In genomic region chr6:34245032-34245760, GRCh38 we compare ENCODE assay signal across 8 cellular contexts. TPM values are rescaled to one million over a fixed set of nuclear protein-coding genes. Genes with fewer than 3 reads are reported as not detected.
A peak's percentile ranks its signal among the peaks of the same experiment; 100 is the strongest.
DNase-seq lines count a peak whose midpoint lies in the region; ATAC-seq and TF ChIP-seq lines count a peak whose summit lies in the region.
"Not testable (repeated sequence)": the region's sequence is repeated elsewhere in the genome, so short reads cannot be mapped to it uniquely, and the experiment has no call there.

No MANE protein-coding gene starts in this region.

- H3K27ac Mint-ChIP-seq in CD14-positive monocyte (peak overlapping the region in 5 of 7 donors; percentile 63 to 92 (median 85)), MCF 10A (ENCODE audit: low read depth, unreplicated experiment) (peak overlapping the region; percentile 63), osteocyte (ENCODE audit: unreplicated experiment) (peak overlapping the region; percentile 87)
- peak overlapping the region; percentile 73 for H3K27ac Mint-ChIP-seq in T-helper 2 cell treated with Interferon-gamma antibody and Interleukin-4, amounts not matched to agents 5 μg/mL and 100 μg/mL, for 36 hours

- H3K27me3 ChIP-seq in thoracic aorta (replicated peaks; ENCODE audit: insufficient read depth) = not testable (repeated sequence)

- TF ChIP-seq CTCF in CD14-positive monocyte (IDR thresholded peaks at IDR 0.05); HEK293 (tag by site-specific recombination; IDR thresholded peaks at IDR 0.05); MCF 10A (IDR thresholded peaks at IDR 0.05; ENCODE audit: unreplicated experiment); osteocyte (IDR thresholded peaks at IDR 0.05); thoracic aorta (IDR thresholded peaks at IDR 0.05): not testable (repeated sequence)

- not testable (repeated sequence) for H3K4me1 ChIP-seq in HEK293 (ENCODE audit: control insufficient read depth, insufficient read depth, low read length)
- H3K4me1 ChIP-seq in thoracic aorta (ENCODE audit: control insufficient read depth in 1 of 2, low read depth in 2 of 2) = peaks cover 24 to 30% of the 10 kb centered on the region in 2 donors

- H3K36me3 Mint-ChIP-seq in CD14-positive monocyte = peaks cover 48 to 55% of the 10 kb centered on the region in 2 donors
- H3K36me3 Mint-ChIP-seq in T-helper 2 cell treated with Interferon-gamma antibody and Interleukin-4, amounts not matched to agents 5 μg/mL and 100 μg/mL, for 36 hours (ENCODE audit: low read depth) = peaks cover 39% of the 10 kb centered on the region
- H3K36me3 Mint-ChIP-seq in MCF 10A (ENCODE audit: insufficient read depth, unreplicated experiment); osteocyte (ENCODE audit: unreplicated experiment): not testable (repeated sequence)

- CTCF ChIA-PET in HEK293 (lab: Yijun Ruan, JAX) = interaction anchor here (0.6 to 1.4 kb wide), 6 partner anchors 45 to 170 kb away, joined by 3 to 7 read pairs (median 4); no protein-coding TSS in a partner anchor
- CTCF ChIA-PET in MCF 10A (lab: Yijun Ruan, JAX) = not testable (repeated sequence)

- intact Hi-C loops in CD14-positive monocyte (cut with micrococcal nuclease) = loop anchor here in 1 of 2 donors (5.0 kb wide), 1 partner anchor 48 kb away; no protein-coding TSS in a partner anchor
- intact Hi-C loops in MCF 10A (cut with micrococcal nuclease) = not testable (repeated sequence)
- intact Hi-C loops in cardiac septum (cut with DNase I) = loop anchor here (5.0 kb wide), 1 partner anchor 48 kb away; no protein-coding TSS in a partner anchor

- POLR2A ChIA-PET in HEK293 (lab: Yijun Ruan, JAX) = interaction anchor here (0.8 to 1.0 kb wide), 2 partner anchors 9 to 22 kb away, joined by 3 to 6 read pairs; partner anchors contain the start of gene HMGA1
- POLR2A ChIA-PET in MCF 10A (lab: Yijun Ruan, JAX) = not testable (repeated sequence)

- not testable (repeated sequence) for H3K27me3 Mint-ChIP-seq in CD14-positive monocyte (ENCODE audit: low read depth in 3 of 3); T-helper 2 cell treated with Interferon-gamma antibody and Interleukin-4, amounts not matched to agents 5 μg/mL and 100 μg/mL, for 36 hours (ENCODE audit: low read depth); MCF 10A (ENCODE audit: insufficient read depth, unreplicated experiment); osteocyte (ENCODE audit: unreplicated experiment)

- H3K27ac ChIP-seq in HEK293 (ENCODE audit: extremely low read depth, low read depth, low read length) = not testable (repeated sequence)
- H3K27ac ChIP-seq in thoracic aorta = peak overlapping the region in 1 of 2 donors; percentile 71

- H3K4me3 ChIP-seq in HEK293 (ENCODE audit: low read depth, low read length) = not testable (repeated sequence)
- peak overlapping the region; percentile 51 for H3K4me3 ChIP-seq in thoracic aorta

- H3K4me1 Mint-ChIP-seq in CD14-positive monocyte = peaks cover 64% of the 10 kb centered on the region
- H3K4me1 Mint-ChIP-seq in T-helper 2 cell treated with Interferon-gamma antibody and Interleukin-4, amounts not matched to agents 5 μg/mL and 100 μg/mL, for 36 hours (ENCODE audit: low read depth) = peaks cover 53% of the 10 kb centered on the region
- peaks cover 51% of the 10 kb centered on the region for H3K4me1 Mint-ChIP-seq in MCF 10A (ENCODE audit: insufficient read depth, unreplicated experiment)
- peaks cover 58% of the 10 kb centered on the region for H3K4me1 Mint-ChIP-seq in osteocyte (ENCODE audit: unreplicated experiment)

- ATAC-seq in thoracic aorta (ENCODE audit: insufficient number of reproducible peaks, low FRiP score, low read depth) = not testable (repeated sequence)

- not testable (repeated sequence) for H3K4me3 Mint-ChIP-seq in CD14-positive monocyte; T-helper 2 cell treated with Interferon-gamma antibody and Interleukin-4, amounts not matched to agents 5 μg/mL and 100 μg/mL, for 36 hours; osteocyte (ENCODE audit: unreplicated experiment)
- peak overlapping the region; percentile 59 for H3K4me3 Mint-ChIP-seq in MCF 10A (ENCODE audit: unreplicated experiment)

- not testable (repeated sequence) for DNase-seq in CD14-positive monocyte (ENCODE audit: low spot score); T-helper 2 cell treated with Interferon-gamma antibody and Interleukin-4, amounts not matched to agents 5 μg/mL and 100 μg/mL, for 36 hours (ENCODE audit: low spot score); MCF 10A (ENCODE audit: unreplicated experiment); osteocyte (ENCODE audit: extremely low spot score, unreplicated experiment); thoracic aorta (ENCODE audit: low spot score)
- DNase-seq in activated effector memory CD4-positive, alpha-beta T cell treated with anti-CD3 and anti-CD28 coated beads, Interleukin-2, amount 50 U/mL, for 16 hours = peak; percentile 53
- peak; percentile 22 for DNase-seq in cardiac septum (ENCODE audit: low spot score)

- BruUV-seq in MCF 10A (replicated peaks; lab: Mats Ljungman, UMichigan) = TSS peak; percentile 62

- not testable (repeated sequence) for H3K9me3 Mint-ChIP-seq in CD14-positive monocyte; T-helper 2 cell treated with Interferon-gamma antibody and Interleukin-4, amounts not matched to agents 5 μg/mL and 100 μg/mL, for 36 hours; MCF 10A (ENCODE audit: unreplicated experiment); osteocyte (ENCODE audit: unreplicated experiment)

- H3K9me3 ChIP-seq in HEK293 (ENCODE audit: control insufficient read depth, insufficient read depth, low read depth, low read length); thoracic aorta: not testable (repeated sequence)

- peaks cover 0 to 50% of the 10 kb centered on the region in 2 experiments; a peak in 1 of 3 replicates for H3K36me3 ChIP-seq in HEK293 (ENCODE audit: control insufficient read depth in 2 of 2, insufficient read depth in 1 of 2, low read length in 2 of 2)
- H3K36me3 ChIP-seq in thoracic aorta = not testable (repeated sequence)

TF ChIP-seq in HEK293, 187 proteins besides CTCF, POLR2A, EP300 and RAD21:
- 0 out of 2 replicates have a peak, but pooled peaks have one; percentile 15 for TF ChIP-seq GLIS2 (tag by site-specific recombination; IDR thresholded peaks at IDR 0.05)

RNA-seq across cellular contexts. Expression of gene SMIM29, which starts 3.6 kb away (rescaled TPM):
- 10 to 100 TPM; 57.2 to 66.7 TPM for polyA plus RNA-seq in CD14-positive monocyte
- total RNA-seq in MCF 10A (2022) (12.0 and 25.7 TPM in 2 replicates), cardiac septum (27.1 TPM), osteocyte (23.2 and 23.4 TPM in 2 replicates), thoracic aorta (10 to 100 TPM in 1 of 2 donors, 1 to 10 TPM in 1; 7.1 to 41.3 TPM)

RNA-seq across cellular contexts. Expression of gene HMGA1, which starts 8.5 kb away (rescaled TPM):
- polyA plus RNA-seq in CD14-positive monocyte = 10 to 100 TPM; 11.4 to 17.6 TPM
- 154 and 202 TPM in 2 replicates for total RNA-seq in MCF 10A (2022)
- 36.4 TPM for total RNA-seq in cardiac septum
- total RNA-seq in osteocyte = 89.0 and 89.7 TPM in 2 replicates
- total RNA-seq in thoracic aorta = 10 to 100 TPM; 20.7 to 28.0 TPM
